ENCODE assay signal across 1 cellular context in genomic region chr16:57723170-57723569, GRCh38.
TF ChIP-seq lines count a peak whose summit lies in the region.

No MANE protein-coding gene starts in this region.

TF ChIP-seq in SK-N-SH treated with all-trans-retinoic acid at 6 μM for 48 hours, 23 proteins besides CTCF, POLR2A, EP300 and RAD21 (continued from another document):
- TF ChIP-seq, protein P1, sequence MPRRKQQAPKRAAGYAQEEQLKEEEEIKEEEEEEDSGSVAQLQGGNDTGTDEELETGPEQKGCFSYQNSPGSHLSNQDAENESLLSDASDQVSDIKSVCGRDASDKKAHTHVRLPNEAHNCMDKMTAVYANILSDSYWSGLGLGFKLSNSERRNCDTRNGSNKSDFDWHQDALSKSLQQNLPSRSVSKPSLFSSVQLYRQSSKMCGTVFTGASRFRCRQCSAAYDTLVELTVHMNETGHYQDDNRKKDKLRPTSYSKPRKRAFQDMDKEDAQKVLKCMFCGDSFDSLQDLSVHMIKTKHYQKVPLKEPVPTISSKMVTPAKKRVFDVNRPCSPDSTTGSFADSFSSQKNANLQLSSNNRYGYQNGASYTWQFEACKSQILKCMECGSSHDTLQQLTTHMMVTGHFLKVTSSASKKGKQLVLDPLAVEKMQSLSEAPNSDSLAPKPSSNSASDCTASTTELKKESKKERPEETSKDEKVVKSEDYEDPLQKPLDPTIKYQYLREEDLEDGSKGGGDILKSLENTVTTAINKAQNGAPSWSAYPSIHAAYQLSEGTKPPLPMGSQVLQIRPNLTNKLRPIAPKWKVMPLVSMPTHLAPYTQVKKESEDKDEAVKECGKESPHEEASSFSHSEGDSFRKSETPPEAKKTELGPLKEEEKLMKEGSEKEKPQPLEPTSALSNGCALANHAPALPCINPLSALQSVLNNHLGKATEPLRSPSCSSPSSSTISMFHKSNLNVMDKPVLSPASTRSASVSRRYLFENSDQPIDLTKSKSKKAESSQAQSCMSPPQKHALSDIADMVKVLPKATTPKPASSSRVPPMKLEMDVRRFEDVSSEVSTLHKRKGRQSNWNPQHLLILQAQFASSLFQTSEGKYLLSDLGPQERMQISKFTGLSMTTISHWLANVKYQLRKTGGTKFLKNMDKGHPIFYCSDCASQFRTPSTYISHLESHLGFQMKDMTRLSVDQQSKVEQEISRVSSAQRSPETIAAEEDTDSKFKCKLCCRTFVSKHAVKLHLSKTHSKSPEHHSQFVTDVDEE (CRISPR knock-in tag; IDR thresholded peaks at IDR 0.05): no peak
